Comparison of ENCODE assay signal across 1 cellular context in genomic region chr12:2244013-2244861, GRCh38.
TF ChIP-seq lines count a peak whose summit lies in the region.

No MANE protein-coding gene starts in this region.

TF ChIP-seq in IMR-90, 13 proteins besides CTCF, POLR2A, EP300 and RAD21 (continued from another document):
- TF ChIP-seq MAFK (IDR thresholded peaks at IDR 0.05; ENCODE audit: low read depth, low read length) (no peak; the same call in 1 of the 2 replicates), MXI1 (IDR thresholded peaks at IDR 0.05; ENCODE audit: borderline replicate concordance, low read depth, low read length) (peak; percentile 68; the same call in 1 of the 2 replicates)
